Comparison of ENCODE assay signal across 33 cellular contexts in the genomic region with DNA sequence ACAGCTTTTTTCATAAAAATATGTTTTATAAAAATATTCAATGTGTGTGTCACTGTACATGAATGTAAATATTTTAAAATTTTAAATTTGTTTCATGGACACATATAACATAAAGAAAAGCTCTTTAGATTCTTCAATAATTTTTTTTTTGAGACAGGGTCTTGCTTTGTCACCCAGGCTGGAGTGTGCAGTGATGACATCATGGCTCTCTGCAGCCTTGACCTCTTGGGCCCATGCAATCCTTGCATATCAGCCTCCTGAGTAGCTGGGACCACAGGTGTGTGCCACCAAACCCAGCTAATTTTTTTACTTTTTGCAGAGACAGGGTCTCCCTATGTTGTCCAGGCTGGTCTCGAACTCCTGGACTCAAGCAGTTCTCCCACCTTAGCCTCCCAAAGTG.
"Had no signal": no experiment of that assay in that cellular context is flagged by ENCODE, and none has a peak within 500 bp of the region (broad histone marks: within the 10 kb centered on the region; RNA-seq: fewer than 3 reads in every experiment).

No MANE protein-coding gene starts in this region.

- H3K27ac ChIP-seq: adrenal gland, body of pancreas, brain microvascular endothelial cell, breast epithelium, VCaP had no signal

- H3K36me3 ChIP-seq: adrenal gland, brain microvascular endothelial cell, breast epithelium had no signal

- H3K4me3 ChIP-seq: adrenal gland, body of pancreas, breast epithelium had no signal

- H3K27me3 ChIP-seq: adrenal gland, body of pancreas, brain microvascular endothelial cell, breast epithelium had no signal

- H3K4me1 ChIP-seq: adrenal gland, body of pancreas, breast epithelium had no signal

- FAIRE-seq: astrocyte, TTC549 had no signal

- ATAC-seq: activated CD8-positive, alpha-beta T cell treated with anti-CD3 and anti-CD28 coated beads for 36 hours; activated naive CD4-positive, alpha-beta T cell treated with anti-CD3 and anti-CD28 coated beads, Interleukin-2, amount 50 U/mL, for 72 hours; activated T-cell treated with anti-CD3 and anti-CD28 coated beads, Interleukin-2, amount 50 U/mL, for 4 hours; activated T-cell treated with anti-CD3 and anti-CD28 coated beads, Interleukin-2, amount 50 U/mL, for 72 hours; activated T-helper 17 cell treated with anti-CD3 and anti-CD28 coated beads, Interleukin-2, amount 50 U/mL, for 72 hours; body of pancreas had no signal

- DNase-seq: activated B cell treated with CpG ODN at 0.5 μM for 24 hours; activated CD4-positive, alpha-beta memory T cell treated with anti-CD3 and anti-CD28 coated beads for 36 hours; activated CD4-positive, alpha-beta T cell treated with anti-CD3 and anti-CD28 coated beads for 4 hours; activated CD4-positive, alpha-beta T cell treated with anti-CD3 and anti-CD28 coated beads, Interleukin-2, amount 10 ng/mL, durations not matched to agents 24 days and 14 days; activated CD4-positive, alpha-beta T cell treated with anti-CD3 and anti-CD28 coated beads, Interleukin-2, amount 50 U/mL, for 1 hour; activated CD4-positive, alpha-beta T cell treated with anti-CD3 and anti-CD28 coated beads, Interleukin-2, amount 50 U/mL, for 4 hours; activated CD4-positive, CD25-positive, alpha-beta regulatory T cell treated with anti-CD3 and anti-CD28 coated beads, Interleukin-2, amount 50 U/mL, for 72 hours; activated CD8-positive, alpha-beta memory T cell treated with anti-CD3 and anti-CD28 coated beads, Interleukin-2, amount 50 U/mL, for 4 hours; activated CD8-positive, alpha-beta T cell treated with anti-CD3 and anti-CD28 coated beads for 36 hours; activated effector memory CD4-positive, alpha-beta T cell treated with anti-CD3 and anti-CD28 coated beads, Interleukin-2, amount 50 U/mL, for 16 hours; activated gamma-delta T cell treated with Interleukin-2 at 50 U/mL for 16 hours; activated naive CD4-positive, alpha-beta T cell; activated naive CD4-positive, alpha-beta T cell treated with anti-CD3 and anti-CD28 coated beads for 36 hours; activated naive CD4-positive, alpha-beta T cell treated with anti-CD3 and anti-CD28 coated beads, Interleukin-2, amount 50 U/mL, for 16 hours; activated naive CD8-positive, alpha-beta T cell treated with anti-CD3 and anti-CD28 coated beads for 36 hours; activated T-cell treated with anti-CD3 and anti-CD28 coated beads for 4 hours; activated T-cell treated with anti-CD3 and anti-CD28 coated beads, Interleukin-2, amount 50 U/mL, for 1 hour; activated T-cell treated with anti-CD3 and anti-CD28 coated beads, Interleukin-2, amount 50 U/mL, for 4 hours; activated T-cell treated with anti-CD3 and anti-CD28 coated beads, Interleukin-2, amount 50 U/mL, for 72 hours; adrenal gland; amniotic stem cell; aorta; body of pancreas; brain microvascular endothelial cell; central memory CD4-positive, alpha-beta T cell; T-helper 2 cell; T-helper 9 cell had no signal

- H3K9me3 ChIP-seq: adrenal gland, body of pancreas, breast epithelium had no signal
